ENCODE assay signal across 8 cellular contexts in genomic region chr9:128218518-128219389, GRCh38. TPM values are rescaled to one million over a fixed set of nuclear protein-coding genes. Genes with fewer than 3 reads are reported as not detected.
DNase-seq lines count a peak whose midpoint lies in the region; ATAC-seq, FAIRE-seq and TF ChIP-seq lines count a peak whose summit lies in the region.

No MANE protein-coding gene starts in this region.

- CTCF ChIA-PET in endothelial cell of umbilical vein (lab: Charles Lee): interaction anchor here (0.6 to 1.4 kb wide), 6 partner anchors 12 to 152 kb away, joined by 3 to 6 read pairs (median 4); partner anchors contain the start of genes DNM1 and URM1

- FAIRE-seq in endothelial cell of umbilical vein (lab: Jason Lieb, UNC): peak; percentile 93

- POLR2A ChIA-PET in endothelial cell of umbilical vein (lab: Charles Lee): interaction anchor here (0.6 kb wide), 1 partner anchor 18 kb away, joined by 3 read pairs; no protein-coding TSS in a partner anchor

- no peak overlapping the region for H3K27ac ChIP-seq in endothelial cell of umbilical vein (ENCODE audit: insufficient read depth, low read depth, low read length)

- H3K9me3 Mint-ChIP-seq in mesothelial cell of epicardium: no peaks in the 10 kb centered on the region

- H3K36me3 ChIP-seq in endothelial cell of umbilical vein (ENCODE audit: control insufficient read depth in 2 of 2, extremely low read depth in 1 of 2, insufficient read depth in 2 of 2, low read length in 2 of 2): no peaks in the 10 kb centered on the region

- no peak overlapping the region for H3K9ac ChIP-seq in endothelial cell of umbilical vein (replicated peaks; ENCODE audit: extremely low read depth, insufficient read depth, low read length)

- peak overlapping the region; percentile 44 for H3K4me2 ChIP-seq in endothelial cell of umbilical vein (ENCODE audit: insufficient read depth, low read length)

- ATAC-seq in GM18499 (IDR thresholded peaks at IDR 0.05; ENCODE audit: insufficient read depth, unreplicated experiment) (peak; percentile 81), HG02885 (IDR thresholded peaks at IDR 0.05; ENCODE audit: poor library complexity, unreplicated experiment) (peak; percentile 88)

- no peaks in the 10 kb centered on the region for H3K79me2 ChIP-seq in endothelial cell of umbilical vein (ENCODE audit: control insufficient read depth, insufficient read depth, low read length)

- dilution Hi-C loops in endothelial cell of umbilical vein (cut with MboI; ENCODE audit: extremely low pct_ligation_motif_present, low sequenced_read_pairs): no loop called here

- TF ChIP-seq CTCF in endothelial cell of umbilical vein (IDR thresholded peaks at IDR 0.05; ENCODE audit: extremely low read depth in 1 of 2, insufficient read depth in 1 of 2, low read depth in 1 of 2, low read length in 2 of 2) (peak in 1 of 2 donors; percentile 1), mesothelial cell of epicardium (IDR thresholded peaks at IDR 0.05; ENCODE audit: unreplicated experiment) (no peak)

- H3K36me3 Mint-ChIP-seq in mesothelial cell of epicardium: peaks cover 10% of the 10 kb centered on the region

- peaks cover 14% of the 10 kb centered on the region for H3K4me1 Mint-ChIP-seq in mesothelial cell of epicardium

- H4K20me1 ChIP-seq in endothelial cell of umbilical vein (replicated peaks; ENCODE audit: control insufficient read depth, extremely low read depth, insufficient read depth, low read length): no peaks in the 10 kb centered on the region

- H3K27me3 ChIP-seq in endothelial cell of umbilical vein (ENCODE audit: control insufficient read depth in 2 of 2, insufficient read depth in 2 of 2, low read length in 2 of 2): peaks cover 0 to under 1% of the 10 kb centered on the region in 2 experiments

- peak overlapping the region; percentile 72 for H3K4me3 Mint-ChIP-seq in mesothelial cell of epicardium

- no peaks in the 10 kb centered on the region for H3K27me3 Mint-ChIP-seq in mesothelial cell of epicardium (ENCODE audit: low read depth)

- peak overlapping the region; percentile 76 for H3K27ac Mint-ChIP-seq in mesothelial cell of epicardium

- BruUV-seq in endothelial cell of umbilical vein (replicated peaks; lab: Mats Ljungman, UMichigan): no TSS peak

- no peaks in the 10 kb centered on the region for H3K9me3 ChIP-seq in endothelial cell of umbilical vein (replicated peaks; ENCODE audit: control insufficient read depth, insufficient read depth, low read length)

- no peak for TF ChIP-seq POLR2A in endothelial cell of umbilical vein (IDR thresholded peaks at IDR 0.05; ENCODE audit: low read depth, low read length)

- DNase-seq in NCI-H748 treated with DMSO at 0.1 percent for 48 hours (lab: John Stamatoyannopoulos, UW): peak; percentile 96
- peak; percentile 85 for DNase-seq in activated CD8-positive, alpha-beta memory T cell treated with anti-CD3 and anti-CD28 coated beads, Interleukin-2, amount 50 U/mL, for 4 hours
- DNase-seq in endothelial cell of umbilical vein (ENCODE audit: low read depth, low spot score): peak; percentile 90
- peak; percentile 71 to 87 for DNase-seq in mesothelial cell of epicardium (ENCODE audit: low spot score in 2 of 2, unreplicated experiment in 2 of 2)
- peak; percentile 72 to 83 for DNase-seq in stimulated activated CD8-positive, alpha-beta memory T cell treated with anti-CD3 and anti-CD28 coated beads, Interleukin-15, amount 100 ng/mL, for 4 hours (ENCODE audit: low read depth in 2 of 2)
- no peak for DNase-seq in SHP77 (lab: John Stamatoyannopoulos, UW)

- no peak overlapping the region for H2AFZ ChIP-seq in endothelial cell of umbilical vein (ENCODE audit: low read depth, low read length)

- peaks cover 3% of the 10 kb centered on the region for H3K4me1 ChIP-seq in endothelial cell of umbilical vein (ENCODE audit: control insufficient read depth, extremely low read depth, insufficient read depth, low read length)

- H3K9me1 ChIP-seq in endothelial cell of umbilical vein (replicated peaks; ENCODE audit: control insufficient read depth, extremely low read depth, insufficient read depth, low read length): no peaks in the 10 kb centered on the region

- H3K4me3 ChIP-seq in endothelial cell of umbilical vein (replicated peaks in 1 of 3; ENCODE audit: insufficient read depth in 1 of 3, low read depth in 1 of 3, low read length in 3 of 3): peak overlapping the region in 1 of 3 experiments; percentile 8

- intact Hi-C loops in endothelial cell of umbilical vein (cut with micrococcal nuclease): loop anchor here (2.0 kb wide), 1 partner anchor 14 kb away; no protein-coding TSS in a partner anchor

TF ChIP-seq in endothelial cell of umbilical vein, 7 proteins besides CTCF, POLR2A, EP300 and RAD21:
- no peak for TF ChIP-seq EZH2 (IDR thresholded peaks at IDR 0.05; ENCODE audit: borderline replicate concordance, low read depth, low read length, severe bottlenecking)
- TF ChIP-seq MYC (IDR thresholded peaks at IDR 0.05; ENCODE audit: low read depth, low read length): no peak
- TF ChIP-seq GATA2 (IDR thresholded peaks at IDR 0.05; ENCODE audit: insufficient read depth, insufficient read length, low read depth, low read length): no peak
- no peak for TF ChIP-seq FOS (IDR thresholded peaks at IDR 0.05; ENCODE audit: borderline replicate concordance, insufficient read depth, low read length)
- no peak for TF ChIP-seq POLR2AphosphoS5 (IDR thresholded peaks at IDR 0.05; ENCODE audit: insufficient read depth, low read depth, low read length)

RNA-seq across cellular contexts. Expression of gene DNM1, which starts 15.6 kb away (rescaled TPM):
- 2.9 and 7.9 TPM in 2 replicates for total RNA-seq in endothelial cell of umbilical vein
- polyA plus RNA-seq in endothelial cell of umbilical vein: 0.59 TPM in 2 replicates
- polyA plus RNA-seq in endothelial cell of umbilical vein (2011; cell fraction: cytosol; rRNA removed): 0.21 and 0.28 TPM in 2 replicates
- 2.7 and 3.9 TPM in 2 replicates for polyA plus RNA-seq in endothelial cell of umbilical vein (2011; cell fraction: nucleus; rRNA removed)
- 0.75 and 1.3 TPM in 2 replicates for polyA plus RNA-seq in endothelial cell of umbilical vein (2012)
- polyA minus RNA-seq in endothelial cell of umbilical vein: 1.3 and 1.8 TPM in 2 replicates
- 1.6 TPM for polyA minus RNA-seq in endothelial cell of umbilical vein (2011; cell fraction: cytosol; rRNA and poly(A)+ RNA removed)
- polyA minus RNA-seq in endothelial cell of umbilical vein (2011; cell fraction: nucleus; rRNA and poly(A)+ RNA removed): 2.1 and 2.2 TPM in 2 replicates
- total RNA-seq in mesothelial cell of epicardium: 86.8 to 98.6 TPM (median 89.2 TPM) in 3 replicates

RNA-seq across cellular contexts. Expression of gene CIZ1, which starts 27.4 kb away (rescaled TPM):
- 143 and 150 TPM in 2 replicates for total RNA-seq in endothelial cell of umbilical vein
- polyA plus RNA-seq in endothelial cell of umbilical vein: 88.3 and 97.2 TPM in 2 replicates
- polyA plus RNA-seq in endothelial cell of umbilical vein (2011; cell fraction: cytosol; rRNA removed): 61.2 and 64.5 TPM in 2 replicates
- 129 and 141 TPM in 2 replicates for polyA plus RNA-seq in endothelial cell of umbilical vein (2011; cell fraction: nucleus; rRNA removed)
- polyA plus RNA-seq in endothelial cell of umbilical vein (2012): 106 and 126 TPM in 2 replicates
- polyA minus RNA-seq in endothelial cell of umbilical vein: 72.8 and 92.2 TPM in 2 replicates
- 89.1 TPM for polyA minus RNA-seq in endothelial cell of umbilical vein (2011; cell fraction: cytosol; rRNA and poly(A)+ RNA removed)
- 32.6 and 40.5 TPM in 2 replicates for polyA minus RNA-seq in endothelial cell of umbilical vein (2011; cell fraction: nucleus; rRNA and poly(A)+ RNA removed)
- 152 to 157 TPM (median 155 TPM) in 3 replicates for total RNA-seq in mesothelial cell of epicardium

RNA-seq across cellular contexts. Expression of gene GOLGA2, which starts 57.1 kb away (rescaled TPM):
- total RNA-seq in endothelial cell of umbilical vein: 107 and 114 TPM in 2 replicates
- 42.3 and 52.3 TPM in 2 replicates for polyA plus RNA-seq in endothelial cell of umbilical vein
- polyA plus RNA-seq in endothelial cell of umbilical vein (2011; cell fraction: cytosol; rRNA removed): 60.9 and 63.1 TPM in 2 replicates
- 168 and 171 TPM in 2 replicates for polyA plus RNA-seq in endothelial cell of umbilical vein (2011; cell fraction: nucleus; rRNA removed)
- polyA plus RNA-seq in endothelial cell of umbilical vein (2012): 62.3 and 70.7 TPM in 2 replicates
- 76.1 and 77.9 TPM in 2 replicates for polyA minus RNA-seq in endothelial cell of umbilical vein
- 13.6 TPM for polyA minus RNA-seq in endothelial cell of umbilical vein (2011; cell fraction: cytosol; rRNA and poly(A)+ RNA removed)
- polyA minus RNA-seq in endothelial cell of umbilical vein (2011; cell fraction: nucleus; rRNA and poly(A)+ RNA removed): 71.3 and 78.5 TPM in 2 replicates
- 177 to 195 TPM (median 186 TPM) in 3 replicates for total RNA-seq in mesothelial cell of epicardium

RNA-seq across cellular contexts. Expression of gene SWI5, which starts 57.3 kb away (rescaled TPM):
- total RNA-seq in endothelial cell of umbilical vein (21.2 and 25.2 TPM in 2 replicates), mesothelial cell of epicardium (24.1 to 26.0 TPM (median 24.3 TPM) in 3 replicates)
- polyA plus RNA-seq in endothelial cell of umbilical vein: 58.0 and 62.0 TPM in 2 replicates
- polyA plus RNA-seq in endothelial cell of umbilical vein (2011; cell fraction: cytosol; rRNA removed): 76.4 and 82.8 TPM in 2 replicates
- 23.2 and 25.4 TPM in 2 replicates for polyA plus RNA-seq in endothelial cell of umbilical vein (2011; cell fraction: nucleus; rRNA removed)
- polyA plus RNA-seq in endothelial cell of umbilical vein (2012): 38.5 and 41.5 TPM in 2 replicates
- polyA minus RNA-seq in endothelial cell of umbilical vein: 17.0 and 20.1 TPM in 2 replicates
- 28.7 TPM for polyA minus RNA-seq in endothelial cell of umbilical vein (2011; cell fraction: cytosol; rRNA and poly(A)+ RNA removed)
- 3.7 and 4.8 TPM in 2 replicates for polyA minus RNA-seq in endothelial cell of umbilical vein (2011; cell fraction: nucleus; rRNA and poly(A)+ RNA removed)

RNA-seq across cellular contexts. Expression of gene BBLN, which starts 58.7 kb away (rescaled TPM):
- total RNA-seq in endothelial cell of umbilical vein (51.0 and 53.2 TPM in 2 replicates), mesothelial cell of epicardium (60.7 to 64.4 TPM (median 63.1 TPM) in 3 replicates)
- polyA plus RNA-seq in endothelial cell of umbilical vein: 124 and 206 TPM in 2 replicates
- 56.1 and 94.1 TPM in 2 replicates for polyA plus RNA-seq in endothelial cell of umbilical vein (2011; cell fraction: cytosol; rRNA removed)
- polyA plus RNA-seq in endothelial cell of umbilical vein (2011; cell fraction: nucleus; rRNA removed): 17.1 and 22.5 TPM in 2 replicates
- polyA plus RNA-seq in endothelial cell of umbilical vein (2012): 54.3 and 72.4 TPM in 2 replicates
- polyA minus RNA-seq in endothelial cell of umbilical vein: 15.7 and 17.6 TPM in 2 replicates
- 97.0 TPM for polyA minus RNA-seq in endothelial cell of umbilical vein (2011; cell fraction: cytosol; rRNA and poly(A)+ RNA removed)
- 5.4 and 7.8 TPM in 2 replicates for polyA minus RNA-seq in endothelial cell of umbilical vein (2011; cell fraction: nucleus; rRNA and poly(A)+ RNA removed)

Comparison
In these comparisons a context has a peak if more than half of its experiments do, and no peak if none do; other contexts are left out.
1. DNase-seq: peak in NCI-H748 treated with DMSO at 0.1 percent for 48 hours (single experiment), activated CD8-positive, alpha-beta memory T cell treated with anti-CD3 and anti-CD28 coated beads, Interleukin-2, amount 50 U/mL, for 4 hours (single experiment), endothelial cell of umbilical vein (single experiment), mesothelial cell of epicardium (2 of 2) and stimulated activated CD8-positive, alpha-beta memory T cell treated with anti-CD3 and anti-CD28 coated beads, Interleukin-15, amount 100 ng/mL, for 4 hours (2 of 2); none in SHP77 (0 of 2).